ENCODE assay signal across 10 cellular contexts in genomic region chr10:90775351-90776028, GRCh38.
DNase-seq lines count a peak whose midpoint lies in the region; ATAC-seq and TF ChIP-seq lines count a peak whose summit lies in the region.
"Had no signal": no experiment of that assay in that cellular context is flagged by ENCODE, and none has a peak within 500 bp of the region (broad histone marks: within the 10 kb centered on the region; RNA-seq: fewer than 3 reads in every experiment).

No MANE protein-coding gene starts in this region.

- no peak for TF ChIP-seq CTCF in astrocyte of the spinal cord (IDR thresholded peaks at IDR 0.05; ENCODE audit: low read depth, low read length)
- no peak for TF ChIP-seq CTCF in psoas muscle (IDR thresholded peaks at IDR 0.05)

- 32 to 54% (median 46%) methylated on average over 2 of the region's 2 CpGs for WGBS in psoas muscle, 3 donors

- intact Hi-C loops in psoas muscle (cut with DNase I): no loop called here

- no peaks in the 10 kb centered on the region for H3K27me3 ChIP-seq in psoas muscle (ENCODE audit: insufficient read depth in 3 of 3, low read length in 2 of 3)
- H3K27me3 ChIP-seq: cardiac muscle cell had no signal

- H3K36me3 ChIP-seq in psoas muscle (ENCODE audit: insufficient read depth in 1 of 2, low read depth in 1 of 2): no peaks in the 10 kb centered on the region
- H3K36me3 ChIP-seq: cardiac muscle cell had no signal

- no peak overlapping the region for H3K4me3 ChIP-seq in astrocyte of the spinal cord (ENCODE audit: low read depth, low read length)
- H3K4me3 ChIP-seq in psoas muscle: no peak overlapping the region
- H3K4me3 ChIP-seq: cardiac muscle cell had no signal

- no peaks in the 10 kb centered on the region for H3K4me1 ChIP-seq in psoas muscle

- ATAC-seq in HG03378 (IDR thresholded peaks at IDR 0.05; ENCODE audit: unreplicated experiment) (peak; percentile 56), psoas muscle (no peak), HG03571 (IDR thresholded peaks at IDR 0.05; ENCODE audit: unreplicated experiment) (no peak)

- in situ Hi-C loops in astrocyte of the spinal cord (cut with HindIII; ENCODE audit: low sequenced_read_pairs): no loop called here

- no peak overlapping the region for H3K27ac ChIP-seq in psoas muscle
- H3K27ac ChIP-seq: cardiac muscle cell had no signal

- no peaks in the 10 kb centered on the region for H3K9me3 ChIP-seq in psoas muscle

- DNase-seq in GM03348 (ENCODE audit: low spot score): peak; percentile 24
- DNase-seq in astrocyte of the spinal cord (ENCODE audit: low read depth, low spot score): peak; percentile 64
- DNase-seq in myocyte (ENCODE audit: low read depth): peak; percentile 83
- no peak for DNase-seq in NCI-H526 (lab: John Stamatoyannopoulos, UW)
- no peak for DNase-seq in NCI-H748 (lab: John Stamatoyannopoulos, UW; ENCODE audit: unreplicated experiment)
- no peak for DNase-seq in psoas muscle
- DNase-seq: NCI-H1694 treated with DMSO at 0.1 percent for 48 hours had no signal

Comparison
In these comparisons a context has a peak if more than half of its experiments do, and no peak if none do; other contexts are left out.
1. DNase-seq: peak in GM03348 (single experiment), astrocyte of the spinal cord (single experiment) and myocyte (single experiment); none in NCI-H526 (0 of 2), NCI-H748 (single experiment) and psoas muscle (0 of 2).